In genomic region chr19:1864480-1865171, GRCh38 we compare ENCODE assay signal across 8 cellular contexts. TPM values are rescaled to one million over a fixed set of nuclear protein-coding genes. Genes with fewer than 3 reads are reported as not detected.
DNase-seq lines count a peak whose midpoint lies in the region; ATAC-seq and TF ChIP-seq lines count a peak whose summit lies in the region.

No MANE protein-coding gene starts in this region.

- peak overlapping the region; percentile 95 for H3K27ac ChIP-seq in left ventricle myocardium inferior (replicated peaks)

- H3K4me1 Mint-ChIP-seq in progenitor cell of endocrine pancreas (ENCODE audit: low read depth), result peaks cover 6% of the 10 kb centered on the region

- peak overlapping the region; percentile 76 for H3K4me3 Mint-ChIP-seq in progenitor cell of endocrine pancreas (ENCODE audit: low read depth)

- H3K4me3 ChIP-seq in left ventricle myocardium inferior, result peak overlapping the region; percentile 96

- H3K36me3 ChIP-seq in left ventricle myocardium inferior, result no peaks in the 10 kb centered on the region

- peak; percentile 47 for DNase-seq in activated gamma-delta T cell treated with Interleukin-2 at 50 U/mL for 16 hours
- no peak for DNase-seq in activated gamma-delta T cell (lab: John Stamatoyannopoulos, UW)
- peak; percentile 74 for DNase-seq in RPMI7951 (ENCODE audit: low read depth)
- DNase-seq in amniotic epithelial cell (ENCODE audit: low read depth), result peak; percentile 41
- peak; percentile 75 for DNase-seq in left ventricle myocardium inferior
- DNase-seq in progenitor cell of endocrine pancreas (ENCODE audit: low spot score, unreplicated experiment), result peak; percentile 75
- DNase-seq in middle frontal gyrus (ENCODE audit: extremely low spot score, low spot score), result no peak

- H3K9me3 ChIP-seq in left ventricle myocardium inferior (replicated peaks), result no peaks in the 10 kb centered on the region

- intact Hi-C loops in left ventricle myocardium inferior (cut with micrococcal nuclease), result no loop called here

- peaks cover 43% of the 10 kb centered on the region for H3K4me1 ChIP-seq in left ventricle myocardium inferior

- peak; percentile 89 for TF ChIP-seq CTCF in left ventricle myocardium inferior (IDR thresholded peaks at IDR 0.05; ENCODE audit: borderline replicate concordance)
- TF ChIP-seq CTCF in progenitor cell of endocrine pancreas (IDR thresholded peaks at IDR 0.05; ENCODE audit: unreplicated experiment), result peak; percentile 90

- ATAC-seq in HG03159 (IDR thresholded peaks at IDR 0.05; ENCODE audit: unreplicated experiment), result peak; percentile 33

- peaks cover 17% of the 10 kb centered on the region for H3K27me3 Mint-ChIP-seq in progenitor cell of endocrine pancreas

- H3K27ac Mint-ChIP-seq in progenitor cell of endocrine pancreas, result peak overlapping the region; percentile 33

- H3K36me3 Mint-ChIP-seq in progenitor cell of endocrine pancreas (ENCODE audit: insufficient read depth), result no peaks in the 10 kb centered on the region

- H3K9me3 Mint-ChIP-seq in progenitor cell of endocrine pancreas (ENCODE audit: low read depth), result no peaks in the 10 kb centered on the region

- H3K27me3 ChIP-seq in left ventricle myocardium inferior (ENCODE audit: low read depth), result no peaks in the 10 kb centered on the region

RNA-seq across cellular contexts. Expression of gene KLF16, which starts 1.2 kb away (rescaled TPM):
- total RNA-seq in RPMI7951 (2014; rRNA removed; shearing (Covaris generic)), result 2.9 and 4.2 TPM in 2 replicates
- 6.4 TPM for total RNA-seq in left ventricle myocardium inferior
- total RNA-seq in progenitor cell of endocrine pancreas, result 13.2 and 13.5 TPM in 2 replicates

RNA-seq across cellular contexts. Expression of gene REXO1, which starts 16.3 kb away (rescaled TPM):
- total RNA-seq in RPMI7951 (2014; rRNA removed; shearing (Covaris generic)), result 3.3 and 3.5 TPM in 2 replicates
- total RNA-seq in left ventricle myocardium inferior (17.7 TPM), progenitor cell of endocrine pancreas (42.8 and 44.6 TPM in 2 replicates)

RNA-seq across cellular contexts. Expression of gene ABHD17A, which starts 20.7 kb away (rescaled TPM):
- total RNA-seq in RPMI7951 (2014; rRNA removed; shearing (Covaris generic)), result 42.1 and 61.5 TPM in 2 replicates
- total RNA-seq in left ventricle myocardium inferior (55.6 TPM), progenitor cell of endocrine pancreas (46.5 and 48.8 TPM in 2 replicates)

RNA-seq across cellular contexts. Expression of gene ADAT3, which starts 40.6 kb away (rescaled TPM):
- total RNA-seq in RPMI7951 (2014; rRNA removed; shearing (Covaris generic)), result 1.3 and 2.4 TPM in 2 replicates
- 1.8 TPM for total RNA-seq in left ventricle myocardium inferior
- total RNA-seq in progenitor cell of endocrine pancreas, result 14.1 and 16.2 TPM in 2 replicates

RNA-seq across cellular contexts. Expression of gene SCAMP4, which starts 40.6 kb away (rescaled TPM):
- total RNA-seq in RPMI7951 (2014; rRNA removed; shearing (Covaris generic)), result 55.2 and 67.9 TPM in 2 replicates
- total RNA-seq in left ventricle myocardium inferior (16.2 TPM), progenitor cell of endocrine pancreas (101 and 102 TPM in 2 replicates)

Comparison
In these comparisons a context has a peak if more than half of its experiments do, and no peak if none do; other contexts are left out.
1. DNase-seq: peak in activated gamma-delta T cell treated with Interleukin-2 at 50 U/mL for 16 hours (single experiment), RPMI7951 (single experiment), amniotic epithelial cell (single experiment), left ventricle myocardium inferior (single experiment) and progenitor cell of endocrine pancreas (single experiment); none in activated gamma-delta T cell (single experiment) and middle frontal gyrus (single experiment).